30 cellular contexts compared by ENCODE assay signal in genomic region chr7:117250801-117251200, GRCh38.
A peak's percentile ranks its signal among the peaks of the same experiment; 100 is the strongest.
DNase-seq lines count a peak whose midpoint lies in the region; ATAC-seq and TF ChIP-seq lines count a peak whose summit lies in the region.
"Had no signal": no experiment of that assay in that cellular context is flagged by ENCODE, and none has a peak within 500 bp of the region (broad histone marks: within the 10 kb centered on the region; RNA-seq: fewer than 3 reads in every experiment).

No MANE protein-coding gene starts in this region.

- no peak overlapping the region for H3K27ac ChIP-seq in gastrocnemius medialis
- no peak overlapping the region for H3K27ac ChIP-seq in ovary
- H3K27ac ChIP-seq: Peyer's patch, psoas muscle, WERI-Rb-1 had no signal

- peaks cover 6% of the 10 kb centered on the region for H3K9me3 Mint-ChIP-seq in stimulated activated memory B cell treated with anti-CD40 and anti-IgM and Interleukin-4, amounts not matched to agents 10 μg/mL and 1 μg/mL and 100 μg/mL, for 72 hours
- H3K9me3 Mint-ChIP-seq: activated naive CD4-positive, alpha-beta T cell treated with anti-CD3 and anti-CD28 coated beads, Interleukin-2, amount 10 ng/mL, durations not matched to agents 7 days and 5 days had no signal

- 16 to 22% (median 20%) methylated on average over 4 of the region's 4 CpGs for WGBS in ovary, 3 donors

- in situ Hi-C loops in gastrocnemius medialis (cut with MboI; ENCODE audit: low sequenced_read_pairs in 4 of 4), result no loop called here

- H3K9me3 ChIP-seq in gastrocnemius medialis, result no peaks in the 10 kb centered on the region
- H3K9me3 ChIP-seq in ovary, result no peaks in the 10 kb centered on the region
- H3K9me3 ChIP-seq: Peyer's patch, psoas muscle had no signal

- TF ChIP-seq POLR2A in gastrocnemius medialis (IDR thresholded peaks at IDR 0.05) (no peak), ovary (IDR thresholded peaks at IDR 0.05) (no peak)

- H3K27me3 ChIP-seq in gastrocnemius medialis (no peaks in the 10 kb centered on the region), ovary (no peaks in the 10 kb centered on the region)
- H3K27me3 ChIP-seq: Peyer's patch had no signal

- H3K27me3 Mint-ChIP-seq in stimulated activated memory B cell treated with anti-CD40 and anti-IgM and Interleukin-4, amounts not matched to agents 10 μg/mL and 1 μg/mL and 100 μg/mL, for 72 hours, result peaks cover 23% of the 10 kb centered on the region
- H3K27me3 Mint-ChIP-seq: CD4-positive, CD25-positive, alpha-beta regulatory T cell had no signal

- peak overlapping the region; percentile 43 for H3K27ac Mint-ChIP-seq in stimulated activated memory B cell treated with anti-CD40 and anti-IgM and Interleukin-4, amounts not matched to agents 10 μg/mL and 1 μg/mL and 100 μg/mL, for 72 hours
- H3K27ac Mint-ChIP-seq: activated naive CD4-positive, alpha-beta T cell treated with anti-CD3 and anti-CD28 coated beads, Interleukin-2, amount 10 ng/mL, durations not matched to agents 7 days and 5 days; activated T-helper 17 cell treated with anti-CD3 and anti-CD28 coated beads, Interleukin-2, amount 50 U/mL, for 72 hours; CD4-positive, CD25-positive, alpha-beta regulatory T cell; IgD-negative memory B cell; type B pancreatic cell had no signal

- H3K36me3 Mint-ChIP-seq in stimulated activated memory B cell treated with anti-CD40 and anti-IgM and Interleukin-4, amounts not matched to agents 10 μg/mL and 1 μg/mL and 100 μg/mL, for 72 hours, result no peaks in the 10 kb centered on the region
- H3K36me3 Mint-ChIP-seq: activated naive CD4-positive, alpha-beta T cell treated with anti-CD3 and anti-CD28 coated beads, Interleukin-2, amount 10 ng/mL, durations not matched to agents 7 days and 5 days; CD4-positive, CD25-positive, alpha-beta regulatory T cell; type B pancreatic cell had no signal

- TF ChIP-seq CTCF in fibroblast of villous mesenchyme (IDR thresholded peaks at IDR 0.05; ENCODE audit: insufficient read depth, low read depth, low read length), result no peak
- TF ChIP-seq CTCF in gastrocnemius medialis (IDR thresholded peaks at IDR 0.05 in 4 of 5, conservative IDR thresholded peaks at IDR 0.05 in 1 of 5), result no peak
- no peak for TF ChIP-seq CTCF in ovary (IDR thresholded peaks at IDR 0.05)

- H3K4me3 Mint-ChIP-seq in stimulated activated memory B cell treated with anti-CD40 and anti-IgM and Interleukin-4, amounts not matched to agents 10 μg/mL and 1 μg/mL and 100 μg/mL, for 72 hours, result no peak overlapping the region
- H3K4me3 Mint-ChIP-seq: activated naive CD4-positive, alpha-beta T cell treated with anti-CD3 and anti-CD28 coated beads, Interleukin-2, amount 10 ng/mL, durations not matched to agents 7 days and 5 days; activated T-helper 17 cell treated with anti-CD3 and anti-CD28 coated beads, Interleukin-2, amount 50 U/mL, for 72 hours; CD4-positive, CD25-positive, alpha-beta regulatory T cell; IgD-negative memory B cell; type B pancreatic cell had no signal

- peak; percentile 60 for DNase-seq in GM03348 (ENCODE audit: low spot score)
- DNase-seq in amniotic epithelial cell (ENCODE audit: low read depth), result peak; percentile 70
- DNase-seq in fibroblast of villous mesenchyme (ENCODE audit: low read depth), result peak; percentile 83
- no peak for DNase-seq in gastrocnemius medialis
- no peak for DNase-seq in ovary
- DNase-seq: activated CD4-positive, alpha-beta T cell treated with anti-CD3 and anti-CD28 coated beads for 48 hours; activated naive CD4-positive, alpha-beta T cell treated with anti-CD3 and anti-CD28 coated beads, Interleukin-2, amount 10 ng/mL, durations not matched to agents 7 days and 5 days; AML-193; amniotic stem cell; CD4-positive, CD25-positive, alpha-beta regulatory T cell; DND-41; HCEC 1CT; head of caudate nucleus; islet precursor cell; left ventricle myocardium superior; NCI-H1048; NCI-H1694; Peyer's patch; psoas muscle; SHP77; stimulated activated CD4-positive, alpha-beta T cell treated with anti-CD3 and anti-CD28 coated beads, Interleukin-4, amount 100 ng/mL, for 24 hours; SW 1271; T-helper 9 cell; WERI-Rb-1 had no signal

- no peak for ATAC-seq in stimulated activated memory B cell treated with anti-CD40 and anti-IgM and Interleukin-4, amounts not matched to agents 10 μg/mL and 1 μg/mL and 100 μg/mL, for 72 hours
- ATAC-seq in gastrocnemius medialis (no peak), GM18867 (IDR thresholded peaks at IDR 0.05; ENCODE audit: unreplicated experiment) (no peak)
- ATAC-seq: activated T-helper 17 cell treated with anti-CD3 and anti-CD28 coated beads, Interleukin-2, amount 50 U/mL, for 72 hours; left ventricle myocardium superior; psoas muscle; sciatic nerve had no signal

- H3K4me3 ChIP-seq in fibroblast of villous mesenchyme (ENCODE audit: low read depth, low read length) (no peak overlapping the region), gastrocnemius medialis (no peak overlapping the region), ovary (no peak overlapping the region)
- H3K4me3 ChIP-seq: Peyer's patch, psoas muscle had no signal

- H3K4me1 ChIP-seq in gastrocnemius medialis, result no peaks in the 10 kb centered on the region
- H3K4me1 ChIP-seq in ovary (ENCODE audit: insufficient read depth), result no peaks in the 10 kb centered on the region
- H3K4me1 ChIP-seq: Peyer's patch, psoas muscle had no signal

- peaks cover 19% of the 10 kb centered on the region for H3K4me1 Mint-ChIP-seq in stimulated activated memory B cell treated with anti-CD40 and anti-IgM and Interleukin-4, amounts not matched to agents 10 μg/mL and 1 μg/mL and 100 μg/mL, for 72 hours
- H3K4me1 Mint-ChIP-seq: activated naive CD4-positive, alpha-beta T cell treated with anti-CD3 and anti-CD28 coated beads, Interleukin-2, amount 10 ng/mL, durations not matched to agents 7 days and 5 days; activated T-helper 17 cell treated with anti-CD3 and anti-CD28 coated beads, Interleukin-2, amount 50 U/mL, for 72 hours; CD4-positive, CD25-positive, alpha-beta regulatory T cell had no signal

- H3K36me3 ChIP-seq in gastrocnemius medialis (no peaks in the 10 kb centered on the region), ovary (no peaks in the 10 kb centered on the region)
- H3K36me3 ChIP-seq: Peyer's patch, WERI-Rb-1 had no signal

- no peak for TF ChIP-seq EP300 in ovary (IDR thresholded peaks at IDR 0.05)

- intact Hi-C loops in gastrocnemius medialis (cut with DNase I; ENCODE audit: low total_unique reads), result no loop called here
- intact Hi-C loops in ovary (cut with DNase I), result no loop called here

Comparison
In these comparisons a context has a peak if more than half of its experiments do, and no peak if none do; other contexts are left out.
1. DNase-seq: peak in GM03348 (single experiment), amniotic epithelial cell (single experiment) and fibroblast of villous mesenchyme (single experiment); none in gastrocnemius medialis (0 of 2) and ovary (0 of 5).